Comparison of ENCODE assay signal across 11 cellular contexts in the genomic region with DNA sequence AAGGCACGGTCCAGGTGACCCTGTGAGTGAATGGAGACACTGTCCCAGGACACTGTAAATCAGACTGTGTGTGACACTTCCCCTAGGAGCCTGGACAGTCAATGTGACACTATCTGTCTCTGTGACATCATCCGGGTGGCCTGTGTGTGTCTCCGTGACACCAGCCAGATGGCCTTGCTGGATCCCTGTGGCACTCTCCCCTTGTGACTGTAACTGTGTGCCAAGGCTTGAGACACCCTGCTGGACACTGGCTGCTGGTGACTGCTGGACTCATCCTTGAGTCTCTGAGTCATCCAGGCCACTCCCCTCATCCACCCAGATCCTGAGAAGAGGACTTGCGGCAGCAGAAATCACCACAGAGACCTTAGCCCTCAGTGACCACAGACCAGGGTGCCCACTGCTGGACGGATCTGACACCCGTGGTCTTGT. TPM values are rescaled to one million over a fixed set of nuclear protein-coding genes. Genes with fewer than 3 reads are reported as not detected.
DNase-seq lines count a peak whose midpoint lies in the region; ATAC-seq and TF ChIP-seq lines count a peak whose summit lies in the region.
"Had no signal": no experiment of that assay in that cellular context is flagged by ENCODE, and none has a peak within 500 bp of the region (broad histone marks: within the 10 kb centered on the region; RNA-seq: fewer than 3 reads in every experiment).

No MANE protein-coding gene starts in this region.

- H3K4me2 ChIP-seq in GM23248 (ENCODE audit: unreplicated experiment) = no peak overlapping the region

- 30 to 31% methylated on average over 6 of the region's 6 CpGs for WGBS in GM23248 (ENCODE audit: low coverage in 1 of 2, low lambda C conversion rate in 2 of 2, missing lambda C conversion rate in 2 of 2), 2 experiments
- WGBS in gastroesophageal sphincter (ENCODE audit: low coverage in 1 of 2), 2 donors = 100% methylated on average over 1 of the region's 6 CpGs; no CpG with 5 or more reads in 1 of the 2 donors
- WGBS in psoas muscle, 3 donors = 29 to 42% (median 34%) methylated on average over 6 of the region's 6 CpGs

- H3K27ac ChIP-seq in GM23248 (no peak overlapping the region), WERI-Rb-1 (no peak overlapping the region), gastroesophageal sphincter (no peak overlapping the region), psoas muscle (no peak overlapping the region)
- H3K27ac ChIP-seq: epithelial cell of prostate had no signal

- TF ChIP-seq CTCF in WERI-Rb-1 (IDR thresholded peaks at IDR 0.05; ENCODE audit: low read depth, low read length) = no peak
- TF ChIP-seq CTCF in gastroesophageal sphincter (IDR thresholded peaks at IDR 0.05) = no peak
- peak; percentile 6 for TF ChIP-seq CTCF in psoas muscle (IDR thresholded peaks at IDR 0.05)

- H3K36me3 ChIP-seq in GM23248 (ENCODE audit: low read depth) (no peaks in the 10 kb centered on the region), WERI-Rb-1 (no peaks in the 10 kb centered on the region), gastroesophageal sphincter (no peaks in the 10 kb centered on the region), psoas muscle (ENCODE audit: insufficient read depth in 1 of 2, low read depth in 1 of 2) (no peaks in the 10 kb centered on the region)

- in situ Hi-C loops in GM23248 (cut with MboI) = no loop called here

- H3K9ac ChIP-seq in GM23248 = no peak overlapping the region

- H3K4me3 ChIP-seq in GM23248 (no peak overlapping the region), WERI-Rb-1 (ENCODE audit: low read depth, low read length) (no peak overlapping the region), gastroesophageal sphincter (no peak overlapping the region), psoas muscle (no peak overlapping the region)

- TF ChIP-seq POLR2A in gastroesophageal sphincter (IDR thresholded peaks at IDR 0.05) = no peak

- H3K27me3 ChIP-seq in GM23248 (replicated peaks; ENCODE audit: insufficient read depth) = peaks cover 30% of the 10 kb centered on the region
- H3K27me3 ChIP-seq in WERI-Rb-1 (ENCODE audit: insufficient read depth, low read depth, severe bottlenecking) = no peaks in the 10 kb centered on the region
- H3K27me3 ChIP-seq in gastroesophageal sphincter = peaks cover 77% of the 10 kb centered on the region
- peaks cover 0 to 5% (median 0%) of the 10 kb centered on the region in 3 donors for H3K27me3 ChIP-seq in psoas muscle (ENCODE audit: insufficient read depth in 3 of 3, low read length in 2 of 3)

- intact Hi-C loops in psoas muscle (cut with DNase I) = no loop called here

- H3K9me3 ChIP-seq in GM23248 (ENCODE audit: low read depth) = no peaks in the 10 kb centered on the region
- H3K9me3 ChIP-seq in WERI-Rb-1 (ENCODE audit: severe bottlenecking) = no peaks in the 10 kb centered on the region
- H3K9me3 ChIP-seq in gastroesophageal sphincter = no peaks in the 10 kb centered on the region
- no peaks in the 10 kb centered on the region for H3K9me3 ChIP-seq in psoas muscle

- DNase-seq in GM23248 (peak; percentile 80), WERI-Rb-1 (peak; percentile 50), psoas muscle (peak; percentile 60 to 79), NCI-H128 (lab: John Stamatoyannopoulos, UW; ENCODE audit: unreplicated experiment) (no peak)
- no peak for DNase-seq in activated effector memory CD4-positive, alpha-beta T cell treated with Interleukin-2 at 50 U/mL for 16 hours
- DNase-seq in activated naive CD4-positive, alpha-beta T cell treated with anti-CD3 and anti-CD28 coated beads, Interleukin-2, amount 50 U/mL, for 16 hours = no peak
- no peak for DNase-seq in stimulated activated CD4-positive, alpha-beta T cell treated with anti-CD3 and anti-CD28 coated beads, Interleukin-15, amount 100 ng/mL, for 24 hours
- DNase-seq: activated T-cell treated with anti-CD3 and anti-CD28 coated beads, Interleukin-2, amount 50 U/mL, for 4 hours; NCI-H2029 treated with DMSO at 0.1 percent for 48 hours had no signal

- no peak overlapping the region for H2AFZ ChIP-seq in GM23248

- peaks cover 5% of the 10 kb centered on the region; the same call in 1 of the 2 replicates for H3F3A ChIP-seq in GM23248 (ENCODE audit: insufficient read depth)

- H3K79me2 ChIP-seq in GM23248 (ENCODE audit: insufficient read depth) = no peaks in the 10 kb centered on the region

- peak; percentile 61 for ATAC-seq in gastroesophageal sphincter
- peak; percentile 93 to 98 (median 96) for ATAC-seq in psoas muscle
- ATAC-seq: activated T-cell treated with anti-CD3 and anti-CD28 coated beads, Interleukin-2, amount 50 U/mL, for 4 hours had no signal

- no peak for TF ChIP-seq EP300 in gastroesophageal sphincter (IDR thresholded peaks at IDR 0.05)

- H3K9me2 ChIP-seq in GM23248 (ENCODE audit: insufficient read depth) = no peaks in the 10 kb centered on the region

- no peaks in the 10 kb centered on the region for H3K4me1 ChIP-seq in GM23248 (ENCODE audit: insufficient read depth)
- peaks cover 0 to 11% (median 0%) of the 10 kb centered on the region in 3 donors for H3K4me1 ChIP-seq in gastroesophageal sphincter
- no peaks in the 10 kb centered on the region for H3K4me1 ChIP-seq in psoas muscle

- H4K20me1 ChIP-seq in GM23248 (ENCODE audit: insufficient read depth) = no peaks in the 10 kb centered on the region

RNA-seq across cellular contexts. Expression of gene MVK, which starts 51.6 kb away (rescaled TPM):
- total RNA-seq in GM23248 (2014; rRNA removed; shearing (Covaris generic)) = 11.8 and 80.1 TPM in 2 replicates
- polyA plus RNA-seq in GM23248 (2016; fragmentation: Nextera tagmentation; extraction: Ambion mirVana) = 6.7 and 7.2 TPM in 2 replicates
- 10 to 100 TPM in 2 of 4 donors, 1 to 10 TPM in 2; 6.2 to 18.2 (median 10.4) TPM for total RNA-seq in gastroesophageal sphincter
- 10 to 100 TPM in 1 of 4 donors, 1 to 10 TPM in 3; 7.5 to 11.4 (median 8.7) TPM for total RNA-seq in psoas muscle
- 10 to 100 TPM in 2 of 3 donors, 1 to 10 TPM in 1; 6.4 to 10.5 (median 10.2) TPM for polyA plus RNA-seq in psoas muscle

RNA-seq across cellular contexts. Expression of gene MMAB, which starts 51.8 kb away (rescaled TPM):
- 6.7 and 12.8 TPM in 2 replicates for total RNA-seq in GM23248 (2014; rRNA removed; shearing (Covaris generic))
- 25.4 and 26.8 TPM in 2 replicates for polyA plus RNA-seq in GM23248 (2016; fragmentation: Nextera tagmentation; extraction: Ambion mirVana)
- total RNA-seq in gastroesophageal sphincter = 10 to 100 TPM; 22.3 to 39.6 (median 31.1) TPM
- total RNA-seq in psoas muscle = 10 to 100 TPM; 28.5 to 43.3 (median 38.1) TPM
- polyA plus RNA-seq in psoas muscle = 10 to 100 TPM; 17.3 to 34.6 (median 24.7) TPM

Comparison
In these comparisons a context has a peak if more than half of its experiments do, and no peak if none do; other contexts are left out.
1. DNase-seq: peak in GM23248 (single experiment), WERI-Rb-1 (single experiment) and psoas muscle (2 of 2); none in activated effector memory CD4-positive, alpha-beta T cell treated with Interleukin-2 at 50 U/mL for 16 hours (single experiment), activated naive CD4-positive, alpha-beta T cell treated with anti-CD3 and anti-CD28 coated beads, Interleukin-2, amount 50 U/mL, for 16 hours (single experiment), NCI-H128 (single experiment) and stimulated activated CD4-positive, alpha-beta T cell treated with anti-CD3 and anti-CD28 coated beads, Interleukin-15, amount 100 ng/mL, for 24 hours (single experiment).